8 cellular contexts compared by ENCODE assay signal in genomic region chr10:86711237-86711956, GRCh38. TPM values are rescaled to one million over a fixed set of nuclear protein-coding genes. Genes with fewer than 3 reads are reported as not detected.
A peak's percentile ranks its signal among the peaks of the same experiment; 100 is the strongest.
DNase-seq lines count a peak whose midpoint lies in the region; ATAC-seq, FAIRE-seq and TF ChIP-seq lines count a peak whose summit lies in the region.

No MANE protein-coding gene starts in this region.

- DNase-seq in CD4-positive, alpha-beta T cell = peak; percentile 68 to 87 (median 78)
- DNase-seq in NCI-H774 (lab: John Stamatoyannopoulos, UW) (peak; percentile 26), H1 (ENCODE audit: low read depth in 1 of 2, low spot score in 2 of 2) (peak; percentile 68 to 92), mesothelial cell of epicardium (ENCODE audit: low spot score in 2 of 2, unreplicated experiment in 2 of 2) (peak; percentile 85 to 92)
- DNase-seq in activated CD8-positive, alpha-beta memory T cell treated with anti-CD3 and anti-CD28 coated beads for 48 hours (ENCODE audit: low read depth in 2 of 3, low spot score in 2 of 3) = peak; percentile 58 to 80 (median 74)
- DNase-seq in stimulated activated CD8-positive, alpha-beta memory T cell treated with anti-CD3 and anti-CD28 coated beads, Interleukin-15, amount 100 ng/mL, for 4 hours (ENCODE audit: low read depth in 2 of 2) = peak; percentile 58 to 73

- peak overlapping the region; percentile 55 for H3K18ac ChIP-seq in H1 (ENCODE audit: extremely low read depth, low read length)

- no peaks in the 10 kb centered on the region for H3K36me3 ChIP-seq in H1 (ENCODE audit: control insufficient read depth in 2 of 4, insufficient read depth in 4 of 4, low read length in 3 of 4)

- H3K27ac Mint-ChIP-seq in CD4-positive, alpha-beta T cell = peak overlapping the region; percentile 95
- peak overlapping the region; percentile 97 for H3K27ac Mint-ChIP-seq in mesothelial cell of epicardium

- no peak overlapping the region for H4K91ac ChIP-seq in H1 (replicated peaks; ENCODE audit: insufficient read length, low read length)

- peak overlapping the region; percentile 70 for H4K5ac ChIP-seq in H1 (ENCODE audit: insufficient read length, low read depth, low read length)

- H3K4me1 ChIP-seq in H1 (replicated peaks in 1 of 4; ENCODE audit: control insufficient read depth in 3 of 4, insufficient read depth in 4 of 4, low read length in 3 of 4) = peaks cover 3 to 25% (median 12%) of the 10 kb centered on the region in 4 experiments

- no peak overlapping the region for H3K4ac ChIP-seq in H1 (replicated peaks; ENCODE audit: insufficient read length, low read depth, low read length)

- H2BK12ac ChIP-seq in H1 (ENCODE audit: low read depth, low read length) = no peak overlapping the region

- H3K27me3 Mint-ChIP-seq in CD4-positive, alpha-beta T cell = no peaks in the 10 kb centered on the region
- no peaks in the 10 kb centered on the region for H3K27me3 Mint-ChIP-seq in mesothelial cell of epicardium (ENCODE audit: low read depth)

- H3K27ac ChIP-seq in CD4-positive, alpha-beta T cell (ENCODE audit: low read depth, low read length) = peak overlapping the region; percentile 78
- no peak overlapping the region; the same call in 1 of the 2 replicates for H3K27ac ChIP-seq in H1 (ENCODE audit: low read depth, low read length)

- H3K56ac ChIP-seq in H1 (replicated peaks; ENCODE audit: insufficient read length, low read depth, low read length) = no peak overlapping the region

- H3K36me3 Mint-ChIP-seq in CD4-positive, alpha-beta T cell (ENCODE audit: low read depth) = peaks cover 6% of the 10 kb centered on the region
- no peaks in the 10 kb centered on the region for H3K36me3 Mint-ChIP-seq in mesothelial cell of epicardium

- H3K4me3 ChIP-seq in H1 (ENCODE audit: extremely low read depth in 1 of 4, insufficient read depth in 2 of 4, low read depth in 3 of 4, low read length in 4 of 4) = peak overlapping the region; percentile 46 to 67 (median 54)

- no peak for FAIRE-seq in H1 (lab: Jason Lieb, UNC)

- H3K9ac ChIP-seq in H1 (replicated peaks in 1 of 4; ENCODE audit: extremely low read depth in 1 of 4, low read depth in 3 of 4, low read length in 3 of 4) = peak overlapping the region in 3 of 4 experiments; percentile 16 to 63 (median 38); a peak in 4 of 7 replicates

- POLR2A ChIA-PET in CD4-positive, alpha-beta T cell (lab: Charles Lee) = interaction anchor here (1.0 to 3.0 kb wide), 8 partner anchors 9 to 311 kb away, joined by 3 to 29 read pairs (median 4); partner anchors contain the start of gene BMPR1A
- POLR2A ChIA-PET in H1 (lab: Charles Lee; ENCODE audit: partially characterized antibody) = interaction anchor here (0.7 to 5.7 kb wide), 9 partner anchors 10 to 194 kb away, joined by 3 to 45 read pairs (median 3); partner anchors contain the start of gene BMPR1A

- H3K27me3 ChIP-seq in CD4-positive, alpha-beta T cell (ENCODE audit: control insufficient read depth, insufficient read depth, low read length) = no peaks in the 10 kb centered on the region
- no peaks in the 10 kb centered on the region for H3K27me3 ChIP-seq in H1 (replicated peaks in 1 of 4; ENCODE audit: control insufficient read depth in 3 of 4, extremely low read depth in 1 of 4, insufficient read depth in 3 of 4, low read length in 3 of 4)

- H3K4me3 Mint-ChIP-seq in CD4-positive, alpha-beta T cell = peak overlapping the region; percentile 95
- peak overlapping the region; percentile 79 for H3K4me3 Mint-ChIP-seq in mesothelial cell of epicardium

- H3K23me2 ChIP-seq in H1 (ENCODE audit: low read depth, low read length) = peaks cover 6% of the 10 kb centered on the region; the same call in 1 of the 2 replicates

- intact Hi-C loops in CD4-positive, alpha-beta T cell (cut with DNase I, micrococcal nuclease) = loop anchor here (1.0 to 5.0 kb wide), 8 partner anchors 45 to 381 kb away; partner anchors contain the start of genes BMPR1A (in 2 of the 2) and GLUD1 (in 1 of the 2)

- CTCF ChIA-PET in CD4-positive, alpha-beta T cell (lab: Charles Lee) = no interaction called here
- CTCF ChIA-PET in H1 (lab: Charles Lee; ENCODE audit: partially characterized antibody) = interaction anchor here (0.9 to 9.3 kb wide), 13 partner anchors 9 to 191 kb away, joined by 3 to 59 read pairs (median 4); no protein-coding TSS in a partner anchor

- peak; percentile 72 to 80 for TF ChIP-seq RAD21 in H1 (IDR thresholded peaks at IDR 0.05 in 1 of 2, conservative IDR thresholded peaks at IDR 0.05 in 1 of 2; ENCODE audit: low read depth in 2 of 2, low read length in 2 of 2)

- no peak overlapping the region for H2BK120ac ChIP-seq in H1 (replicated peaks; ENCODE audit: low read depth, low read length)

- peak in 1 of 2 experiments; percentile 64; a peak in 2 of 3 replicates for TF ChIP-seq POLR2A in H1 (IDR thresholded peaks at IDR 0.05; ENCODE audit: control extremely low read depth in 1 of 2, low read depth in 2 of 2, low read length in 2 of 2)

- 1% methylated on average over 21 of the region's 94 CpGs; no CpG with 5 or more reads in 1 of the 2 experiments for WGBS in H1 (ENCODE audit: extremely low coverage in 1 of 2, insufficient coverage in 1 of 2, insufficient read length in 1 of 2, insufficient replicate concordance in 2 of 2, low coverage in 1 of 2, low lambda C conversion rate in 2 of 2, missing lambda C conversion rate in 1 of 2), 2 experiments

- no peaks in the 10 kb centered on the region for H3K79me1 ChIP-seq in H1 (ENCODE audit: low read depth, low read length)

- H2BK15ac ChIP-seq in H1 (ENCODE audit: low read length) = peak overlapping the region; percentile 61; the same call in 1 of the 2 replicates

- ATAC-seq in CD4-positive, alpha-beta T cell (ENCODE audit: poor library complexity) = peak; percentile 95
- ATAC-seq in GM19328 (IDR thresholded peaks at IDR 0.05; ENCODE audit: unreplicated experiment) (peak; percentile 84), HG03460 (IDR thresholded peaks at IDR 0.05; ENCODE audit: unreplicated experiment) (peak; percentile 90)

- no peak overlapping the region for H2AK5ac ChIP-seq in H1 (ENCODE audit: low read depth, low read length)

- peak overlapping the region; percentile 80; the same call in 1 of the 2 replicates for H2AFZ ChIP-seq in H1 (ENCODE audit: low read length)

- no peaks in the 10 kb centered on the region for H3K79me2 ChIP-seq in H1 (ENCODE audit: control insufficient read depth in 1 of 2, insufficient read depth in 2 of 2, low read length in 2 of 2)

- no peaks in the 10 kb centered on the region for H3K9me3 Mint-ChIP-seq in CD4-positive, alpha-beta T cell
- H3K9me3 Mint-ChIP-seq in mesothelial cell of epicardium = no peaks in the 10 kb centered on the region

- peak overlapping the region; percentile 90 to 93 for H3K4me2 ChIP-seq in H1 (ENCODE audit: insufficient read depth in 1 of 2, low read depth in 2 of 2, low read length in 2 of 2)

- H2BK5ac ChIP-seq in H1 (ENCODE audit: low read depth, low read length) = no peak overlapping the region

- H4K20me1 ChIP-seq in H1 (replicated peaks in 1 of 2; ENCODE audit: control insufficient read depth in 1 of 2, insufficient read depth in 2 of 2, low read length in 2 of 2) = no peaks in the 10 kb centered on the region

- H3K9me3 ChIP-seq in CD4-positive, alpha-beta T cell (ENCODE audit: control insufficient read depth, low read length) = no peaks in the 10 kb centered on the region
- no peaks in the 10 kb centered on the region for H3K9me3 ChIP-seq in H1 (ENCODE audit: insufficient read depth in 2 of 2, low read depth in 1 of 2, low read length in 1 of 2)

- H4K8ac ChIP-seq in H1 (ENCODE audit: extremely low read depth, insufficient read depth, low read length) = peak overlapping the region; percentile 84

- H3K4me1 Mint-ChIP-seq in CD4-positive, alpha-beta T cell (ENCODE audit: low read depth) = peaks cover 20% of the 10 kb centered on the region
- H3K4me1 Mint-ChIP-seq in mesothelial cell of epicardium = peaks cover 25% of the 10 kb centered on the region

- no peak overlapping the region for H3K23ac ChIP-seq in H1 (ENCODE audit: insufficient read length)

- no peak overlapping the region for H3K14ac ChIP-seq in H1 (ENCODE audit: insufficient read length)

- no peak overlapping the region for H2BK20ac ChIP-seq in H1 (ENCODE audit: low read length)

- no peak for TF ChIP-seq EP300 in H1 (IDR thresholded peaks at IDR 0.05; ENCODE audit: borderline replicate concordance in 1 of 2, low read depth in 2 of 2, low read length in 2 of 2)

- peak; percentile 77 for TF ChIP-seq CTCF in CD4-positive, alpha-beta T cell (IDR thresholded peaks at IDR 0.05)
- peak; percentile 68 to 97 (median 80) for TF ChIP-seq CTCF in H1 (IDR thresholded peaks at IDR 0.05; ENCODE audit: control extremely low read depth in 1 of 3, insufficient read depth in 1 of 3, low read depth in 1 of 3, low read length in 3 of 3)
- TF ChIP-seq CTCF in mesothelial cell of epicardium (IDR thresholded peaks at IDR 0.05; ENCODE audit: unreplicated experiment) = peak; percentile 71

RNA-seq across cellular contexts. Expression of gene LDB3, which starts 43.1 kb away (rescaled TPM):
- under 1 TPM; 0.05 to 0.08 TPM for total RNA-seq in CD4-positive, alpha-beta T cell
- total RNA-seq in H1 (2021; fragmentation: NEBNext Ultra II Directional; extraction: Animal tissue kit (Norgen Biotek cat#: 25700)) = 0.40 and 0.43 TPM in 2 replicates
- 0.17 and 0.20 TPM in 2 replicates for polyA plus RNA-seq in H1 (2011; rRNA removed)
- polyA plus RNA-seq in H1 (2011; cell fraction: cytosol; rRNA removed) = 0.28 TPM
- 0.20 TPM for polyA plus RNA-seq in H1 (2011; cell fraction: nucleus; rRNA removed)
- polyA plus RNA-seq in H1 (2012, experiment 1 of 2) = 0.35 to 0.62 TPM (median 0.59 TPM) in 4 replicates
- 0.17 TPM for polyA plus RNA-seq in H1 (2012, experiment 2 of 2)
- polyA plus RNA-seq in H1 (2013, experiment 1 of 2) = 0.55 TPM
- 0.74 TPM for polyA plus RNA-seq in H1 (2013, experiment 2 of 2)
- 0.49 and 1.2 TPM in 2 replicates for polyA minus RNA-seq in H1 (2011; rRNA and poly(A)+ RNA removed)
- polyA minus RNA-seq in H1 (2011; cell fraction: cytosol; rRNA and poly(A)+ RNA removed) = 0.29 TPM
- polyA minus RNA-seq in H1 (2011; cell fraction: nucleus; rRNA and poly(A)+ RNA removed) = 1.1 TPM
- total RNA-seq in mesothelial cell of epicardium = 0.14 to 0.44 TPM (median 0.22 TPM) in 3 replicates

RNA-seq across cellular contexts. Expression of gene BMPR1A, which starts 45.0 kb away (rescaled TPM):
- total RNA-seq in CD4-positive, alpha-beta T cell = 1 to 10 TPM; 1.9 to 2.6 TPM
- total RNA-seq in H1 (2021; fragmentation: NEBNext Ultra II Directional; extraction: Animal tissue kit (Norgen Biotek cat#: 25700)) = 120 and 129 TPM in 2 replicates
- polyA plus RNA-seq in H1 (2011; rRNA removed) = 19.0 and 34.4 TPM in 2 replicates
- polyA plus RNA-seq in H1 (2011; cell fraction: cytosol; rRNA removed) = 41.1 TPM
- 13.5 TPM for polyA plus RNA-seq in H1 (2011; cell fraction: nucleus; rRNA removed)
- 40.9 to 73.5 TPM (median 51.4 TPM) in 4 replicates for polyA plus RNA-seq in H1 (2012, experiment 1 of 2)
- 3.5 TPM for polyA plus RNA-seq in H1 (2012, experiment 2 of 2)
- 67.6 TPM for polyA plus RNA-seq in H1 (2013, experiment 1 of 2)
- 82.8 TPM for polyA plus RNA-seq in H1 (2013, experiment 2 of 2)
- 99.8 and 152 TPM in 2 replicates for polyA minus RNA-seq in H1 (2011; rRNA and poly(A)+ RNA removed)
- polyA minus RNA-seq in H1 (2011; cell fraction: cytosol; rRNA and poly(A)+ RNA removed) = 45.4 TPM
- polyA minus RNA-seq in H1 (2011; cell fraction: nucleus; rRNA and poly(A)+ RNA removed) = 52.9 TPM
- 96.1 to 106 TPM (median 100.0 TPM) in 3 replicates for total RNA-seq in mesothelial cell of epicardium

RNA-seq across cellular contexts. Expression of gene OPN4, which starts 57.0 kb away (rescaled TPM):
- not detected for total RNA-seq in CD4-positive, alpha-beta T cell
- total RNA-seq in H1 (2021; fragmentation: NEBNext Ultra II Directional; extraction: Animal tissue kit (Norgen Biotek cat#: 25700)) = not detected in 2 replicates
- polyA plus RNA-seq in H1 (2011; rRNA removed) = not detected in 2 replicates
- not detected for polyA plus RNA-seq in H1 (2011; cell fraction: cytosol; rRNA removed)
- polyA plus RNA-seq in H1 (2011; cell fraction: nucleus; rRNA removed) = not detected
- not detected in 4 replicates for polyA plus RNA-seq in H1 (2012, experiment 1 of 2)
- polyA plus RNA-seq in H1 (2012, experiment 2 of 2) = not detected
- not detected for polyA plus RNA-seq in H1 (2013, experiment 1 of 2)
- polyA plus RNA-seq in H1 (2013, experiment 2 of 2) = not detected
- not detected in 2 replicates for polyA minus RNA-seq in H1 (2011; rRNA and poly(A)+ RNA removed)
- polyA minus RNA-seq in H1 (2011; cell fraction: cytosol; rRNA and poly(A)+ RNA removed) = not detected
- not detected for polyA minus RNA-seq in H1 (2011; cell fraction: nucleus; rRNA and poly(A)+ RNA removed)
- not detected in 3 replicates for total RNA-seq in mesothelial cell of epicardium

Comparison
In these comparisons a context has a peak if more than half of its experiments do, and no peak if none do; other contexts are left out.
1. DNase-seq: peak in every context shown above with its lines; median percentile 88 in mesothelial cell of epicardium; 80 in H1; 78 in CD4-positive, alpha-beta T cell; 74 in activated CD8-positive, alpha-beta memory T cell treated with anti-CD3 and anti-CD28 coated beads for 48 hours; 66 in stimulated activated CD8-positive, alpha-beta memory T cell treated with anti-CD3 and anti-CD28 coated beads, Interleukin-15, amount 100 ng/mL, for 4 hours; 26 in NCI-H774.
2. RNA of gene BMPR1A, which starts 45.0 kb away (total RNA-seq): 120 to 129 TPM in H1 and 96.1 to 106 TPM in mesothelial cell of epicardium; 1.9 to 2.6 TPM in CD4-positive, alpha-beta T cell; every median in the first group is over 10 times any median in the second.
3. Peak in every context shown above with its lines, with median percentiles within 50 percentile points of each other: ATAC-seq and CTCF ChIP-seq.